In the genomic region with DNA sequence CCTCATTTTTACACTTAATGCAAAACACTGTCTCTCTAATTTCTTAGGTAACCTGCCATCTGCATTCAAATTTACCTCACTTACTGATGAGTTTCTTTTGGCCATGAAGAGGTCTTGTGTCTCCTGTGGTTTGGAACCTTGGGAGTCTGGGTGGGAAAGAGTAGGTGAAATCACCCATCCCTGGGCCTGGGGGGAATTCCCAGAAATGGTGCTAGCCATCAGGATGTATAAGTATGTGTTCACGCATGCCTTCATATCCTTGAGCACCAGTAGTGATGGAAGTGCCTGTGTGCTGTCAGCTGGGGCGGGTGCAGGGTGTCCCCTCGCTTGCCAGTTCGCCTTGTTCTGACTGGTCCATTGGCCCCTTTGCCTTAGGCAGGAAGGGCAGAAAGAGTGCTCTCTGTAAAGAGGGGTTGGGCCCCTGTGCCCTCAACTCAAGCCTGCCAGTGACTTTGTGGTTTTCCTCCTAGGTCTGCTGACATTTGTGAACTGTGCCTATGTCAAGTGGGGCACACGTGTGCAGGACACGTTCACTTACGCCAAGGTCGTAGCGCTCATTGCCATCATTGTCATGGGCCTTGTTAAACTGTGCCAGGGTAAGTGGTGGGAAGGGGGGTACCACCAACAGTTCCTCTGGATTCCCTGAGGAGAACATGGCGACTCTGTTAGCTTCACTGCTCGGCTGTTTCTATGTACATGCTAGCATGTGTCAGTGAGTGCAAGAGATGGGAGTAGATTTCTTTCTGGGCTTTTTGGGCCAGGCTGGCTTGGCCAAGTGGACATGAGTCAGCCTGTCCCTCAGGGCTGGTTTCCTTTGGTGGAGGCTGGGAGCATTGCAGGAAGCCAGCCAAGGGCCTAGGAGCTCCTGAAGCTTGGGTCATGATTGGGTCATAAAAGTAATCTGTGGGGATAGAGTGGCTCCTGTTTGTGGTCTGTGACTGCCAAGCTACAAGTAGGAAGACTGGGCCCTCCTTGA, we compare ENCODE assay signal across 1 cellular context.
TF ChIP-seq lines count a peak whose summit lies in the region.

No MANE protein-coding gene starts in this region.

TF ChIP-seq in IMR-90, 13 proteins besides CTCF, POLR2A, EP300 and RAD21:
- TF ChIP-seq NFE2L2 (IDR thresholded peaks at IDR 0.05; ENCODE audit: low read depth, low read length) (no peak), BHLHE40 (IDR thresholded peaks at IDR 0.05; ENCODE audit: low read depth, low read length) (no peak), FOS (IDR thresholded peaks at IDR 0.05; ENCODE audit: low read depth, low read length) (0 out of 2 replicates have a peak, but pooled peaks have one; percentile 25), MXI1 (IDR thresholded peaks at IDR 0.05; ENCODE audit: borderline replicate concordance, low read depth, low read length) (peak; percentile 71; the same call in 1 of the 2 replicates), CEBPB (IDR thresholded peaks at IDR 0.05; ENCODE audit: low read depth, low read length) (peak; percentile 17; the same call in 1 of the 2 replicates), RFX5 (IDR thresholded peaks at IDR 0.05; ENCODE audit: low read depth, low read length) (0 out of 2 replicates have a peak, but pooled peaks have one; percentile 52)
